In genomic region chr6:84486526-84486925, GRCh38 we compare ENCODE assay signal across 34 cellular contexts.
"Had no signal": no experiment of that assay in that cellular context is flagged by ENCODE, and none has a peak within 500 bp of the region (broad histone marks: within the 10 kb centered on the region; RNA-seq: fewer than 3 reads in every experiment).

No MANE protein-coding gene starts in this region.

- H3K36me3 ChIP-seq: adrenal gland, ascending aorta, brain microvascular endothelial cell, breast epithelium, cardiac muscle cell had no signal

- DNase-seq: activated effector memory CD4-positive, alpha-beta T cell treated with anti-CD3 and anti-CD28 coated beads, Interleukin-2, amount 50 U/mL, for 16 hours; activated effector memory CD4-positive, alpha-beta T cell treated with Interleukin-2 at 50 U/mL for 16 hours; activated gamma-delta T cell; activated gamma-delta T cell treated with Interleukin-2 at 50 U/mL for 16 hours; activated naive CD4-positive, alpha-beta T cell; activated naive CD4-positive, alpha-beta T cell treated with anti-CD3 and anti-CD28 coated beads for 36 hours; activated naive CD4-positive, alpha-beta T cell treated with anti-CD3 and anti-CD28 coated beads, Interleukin-2, amount 10 ng/mL, durations not matched to agents 7 days and 5 days; activated naive CD4-positive, alpha-beta T cell treated with anti-CD3 and anti-CD28 coated beads, Interleukin-2, amount 50 U/mL, for 16 hours; activated naive CD4-positive, alpha-beta T cell treated with Interleukin-2 at 50 U/mL for 16 hours; activated naive CD8-positive, alpha-beta T cell treated with anti-CD3 and anti-CD28 coated beads for 36 hours; activated naive CD8-positive, alpha-beta T cell treated with anti-CD3 and anti-CD28 coated beads, Interleukin-2, amount 10 ng/mL, durations not matched to agents 7 days and 5 days; activated naive CD8-positive, alpha-beta T cell treated with anti-CD3 and anti-CD28 coated beads, Interleukin-2, amount 50 U/mL, for 24 hours; activated T-cell treated with anti-CD3 and anti-CD28 coated beads, Interleukin-2, amount 50 U/mL, for 1 hour; activated T-cell treated with anti-CD3 and anti-CD28 coated beads, Interleukin-2, amount 50 U/mL, for 24 hours; activated T-cell treated with anti-CD3 and anti-CD28 coated beads, Interleukin-2, amount 50 U/mL, for 4 hours; activated T-cell treated with anti-CD3 and anti-CD28 coated beads, Interleukin-2, amount 50 U/mL, for 48 hours; activated T-cell treated with anti-CD3 and anti-CD28 coated beads, Interleukin-2, amount 50 U/mL, for 72 hours; adrenal gland; amniotic stem cell; amygdala; anterior cingulate cortex; aorta; body of pancreas; brain microvascular endothelial cell; caudate nucleus; central memory CD4-positive, alpha-beta T cell; cerebellar nuclear complex had no signal

- H3K4me3 ChIP-seq: adrenal gland, ascending aorta, body of pancreas, breast epithelium, cardiac muscle cell had no signal

- ATAC-seq: activated naive CD4-positive, alpha-beta T cell treated with anti-CD3 and anti-CD28 coated beads, Interleukin-2, amount 50 U/mL, for 72 hours; activated naive CD8-positive, alpha-beta T cell treated with anti-CD3 and anti-CD28 coated beads, Interleukin-2, amount 50 U/mL, for 24 hours; activated T-cell treated with anti-CD3 and anti-CD28 coated beads, Interleukin-2, amount 50 U/mL, for 4 hours; activated T-cell treated with anti-CD3 and anti-CD28 coated beads, Interleukin-2, amount 50 U/mL, for 72 hours; activated T-helper 17 cell treated with anti-CD3 and anti-CD28 coated beads, Interleukin-2, amount 50 U/mL, for 72 hours; body of pancreas had no signal

- H3K27ac ChIP-seq: adrenal gland, ascending aorta, body of pancreas, brain microvascular endothelial cell, breast epithelium, cardiac muscle cell had no signal

- FAIRE-seq: astrocyte, bronchial epithelial cell had no signal

- H3K27me3 ChIP-seq: adrenal gland, ascending aorta, body of pancreas, brain microvascular endothelial cell, breast epithelium, cardiac muscle cell had no signal

- H3K9me3 ChIP-seq: adrenal gland, ascending aorta, body of pancreas had no signal

- H3K4me1 ChIP-seq: adrenal gland, body of pancreas, breast epithelium had no signal
